ENCODE assay signal across 19 cellular contexts in the genomic region with DNA sequence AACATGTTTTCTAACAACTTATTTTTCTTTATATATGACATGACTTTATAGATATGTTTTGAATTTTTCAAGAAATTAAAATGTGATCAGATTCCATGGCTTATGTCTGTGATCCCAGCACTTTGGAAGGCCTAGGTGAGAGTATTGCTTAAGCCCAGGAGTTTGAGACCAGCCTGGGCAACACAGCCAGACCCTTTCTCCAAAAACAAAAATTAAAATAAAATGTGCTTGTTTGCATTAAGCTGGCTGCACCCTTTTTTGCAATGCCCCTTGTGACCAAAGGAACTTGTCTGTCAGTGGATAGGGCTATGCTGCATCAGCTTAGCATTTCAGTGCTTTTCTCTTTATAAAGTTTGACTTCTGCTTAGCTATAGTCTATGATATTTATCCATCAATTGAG. TPM values are rescaled to one million over a fixed set of nuclear protein-coding genes. Genes with fewer than 3 reads are reported as not detected.
A peak's percentile ranks its signal among the peaks of the same experiment; 100 is the strongest.
DNase-seq lines count a peak whose midpoint lies in the region; ATAC-seq, FAIRE-seq and TF ChIP-seq lines count a peak whose summit lies in the region.
"Had no signal": no experiment of that assay in that cellular context is flagged by ENCODE, and none has a peak within 500 bp of the region (broad histone marks: within the 10 kb centered on the region; RNA-seq: fewer than 3 reads in every experiment).

No MANE protein-coding gene starts in this region.

- H2AFZ ChIP-seq in GM12878 (ENCODE audit: control insufficient read depth, low read depth, low read length), result no peak overlapping the region

- no peak for FAIRE-seq in GM12878 (lab: Jason Lieb, UNC)
- FAIRE-seq: A204.1 had no signal

- CTCF ChIA-PET in activated CD4-positive, alpha-beta T cell treated with anti-CD3 and anti-CD28 coated beads for 36 hours (lab: Charles Lee), result interaction anchor here (1.5 to 1.8 kb wide), 3 partner anchors 11 to 72 kb away, joined by 4 to 5 read pairs (median 5); partner anchors contain the start of genes EEF1B2 and NDUFS1
- CTCF ChIA-PET in GM12878 (lab: Yijun Ruan, JAX) (interaction anchor here (1.0 to 1.7 kb wide), 2 partner anchors 9 to 24 kb away, joined by 3 to 6 read pairs; no protein-coding TSS in a partner anchor), Caco-2 (lab: Charles Lee) (interaction anchor here (0.7 kb wide), 1 partner anchor 60 kb away, joined by 8 read pairs; no protein-coding TSS in a partner anchor)

- peak overlapping the region; percentile 19 for H3K27ac Mint-ChIP-seq in activated CD4-positive, alpha-beta T cell treated with anti-CD3 and anti-CD28 coated beads for 36 hours
- H3K27ac Mint-ChIP-seq in neural crest cell (ENCODE audit: unreplicated experiment) (no peak overlapping the region), Caco-2 (ENCODE audit: unreplicated experiment) (no peak overlapping the region)
- H3K27ac Mint-ChIP-seq: activated T-helper 2 cell treated with anti-CD3 and anti-CD28 coated beads, Interferon-gamma antibody, Interleukin-2, Interleukin-4, amounts not matched to agents 10 μg/mL and 5 μg/mL and 100 μg/mL, durations not matched to agents 14 hours and 24 hours and 36 hours; T-helper 1 cell treated with Interleukin-12 subunit alpha and Interleukin-12 subunit beta and Interleukin-4 antibody, amounts not matched to agents 30 μg/mL and 1 μg/mL, for 36 hours had no signal

- H3K79me2 ChIP-seq in GM12878 (ENCODE audit: control insufficient read depth, insufficient read depth, low read length), result peaks cover 46% of the 10 kb centered on the region

- BruUV-seq in GM12878 (replicated peaks; lab: Mats Ljungman, UMichigan) (no TSS peak), Caco-2 (replicated peaks; lab: Mats Ljungman, UMichigan) (no TSS peak)

- H3K27ac ChIP-seq in HUES48 (ENCODE audit: low read depth, low read length), result no peak overlapping the region
- no peak overlapping the region for H3K27ac ChIP-seq in GM12878 (ENCODE audit: control insufficient read depth, insufficient read depth)
- H3K27ac ChIP-seq: C4-2B, lower lobe of right lung had no signal

- H3K27me3 ChIP-seq in HUES48 (ENCODE audit: control insufficient read depth, insufficient read depth, low read length), result no peaks in the 10 kb centered on the region
- no peaks in the 10 kb centered on the region for H3K27me3 ChIP-seq in GM12878 (replicated peaks in 1 of 2; ENCODE audit: control insufficient read depth in 2 of 2, insufficient read depth in 2 of 2, low read length in 1 of 2)
- H3K27me3 ChIP-seq in Caco-2 (replicated peaks; ENCODE audit: control insufficient read depth, insufficient read depth, low read length), result no peaks in the 10 kb centered on the region

- H3K36me3 ChIP-seq in HUES48 (ENCODE audit: control insufficient read depth, insufficient read depth, low read length) (peaks cover 19% of the 10 kb centered on the region), GM12878 (ENCODE audit: control insufficient read depth in 2 of 2, insufficient read depth in 2 of 2, low read length in 1 of 2) (no peaks in the 10 kb centered on the region), Caco-2 (ENCODE audit: control insufficient read depth, insufficient read depth, low read length) (no peaks in the 10 kb centered on the region)

- no peak for TF ChIP-seq POLR2A in GM12878 (IDR thresholded peaks at IDR 0.05; ENCODE audit: low read depth, low read length)

- H3K4me1 ChIP-seq in HUES48 (ENCODE audit: control insufficient read depth, insufficient read depth, low read length) (no peaks in the 10 kb centered on the region), GM12878 (ENCODE audit: control insufficient read depth, insufficient read depth, low read length) (no peaks in the 10 kb centered on the region; the same call in 1 of the 2 replicates), Caco-2 (no peaks in the 10 kb centered on the region)

- TF ChIP-seq RAD21 in GM12878 (IDR thresholded peaks at IDR 0.05; ENCODE audit: insufficient read depth, low read depth, low read length), result no peak

- H3K4me3 Mint-ChIP-seq in activated CD4-positive, alpha-beta T cell treated with anti-CD3 and anti-CD28 coated beads for 36 hours, result no peak overlapping the region
- H3K4me3 Mint-ChIP-seq in neural crest cell (peak overlapping the region; percentile 66), Caco-2 (ENCODE audit: unreplicated experiment) (no peak overlapping the region)
- H3K4me3 Mint-ChIP-seq: T-helper 1 cell treated with Interleukin-12 subunit alpha and Interleukin-12 subunit beta and Interleukin-4 antibody, amounts not matched to agents 30 μg/mL and 1 μg/mL, for 36 hours had no signal

- DNase-seq in activated CD4-positive, alpha-beta T cell treated with anti-CD3 and anti-CD28 coated beads for 36 hours, result no peak
- DNase-seq in activated CD4-positive, alpha-beta T cell treated with anti-CD3 and anti-CD28 coated beads for 1 hour, result no peak
- DNase-seq in GM12878 (ENCODE audit: low read depth, low spot score) (no peak), neural crest cell (ENCODE audit: low read depth, low spot score) (no peak), Caco-2 (no peak), posterior vena cava (ENCODE audit: low spot score) (no peak)
- DNase-seq: activated CD4-positive, CD25-positive, alpha-beta regulatory T cell; caudate nucleus; GOT3; KG1; lower lobe of right lung; NCI-H1105; SHP77 treated with DMSO at 0.1 percent for 48 hours had no signal

- H3K36me3 Mint-ChIP-seq in activated CD4-positive, alpha-beta T cell treated with anti-CD3 and anti-CD28 coated beads for 36 hours (ENCODE audit: low read depth), result peaks cover 6% of the 10 kb centered on the region
- H3K36me3 Mint-ChIP-seq in neural crest cell (ENCODE audit: low read depth) (peaks cover 3% of the 10 kb centered on the region), Caco-2 (ENCODE audit: insufficient read depth, unreplicated experiment) (peaks cover 7% of the 10 kb centered on the region)

- intact Hi-C loops in activated CD4-positive, alpha-beta T cell treated with anti-CD3 and anti-CD28 coated beads for 36 hours (cut with DNase I, micrococcal nuclease), result loop anchor here (5.0 to 10.0 kb wide), 3 partner anchors 56 to 1537 kb away; partner anchors contain the start of gene METTL21A (in 1 of the 2)
- intact Hi-C loops in GM12878 (cut with micrococcal nuclease; ENCODE audit: unreplicated experiment), result no loop called here
- intact Hi-C loops in Caco-2 (cut with micrococcal nuclease; ENCODE audit: unreplicated experiment), result no loop called here
- intact Hi-C loops in posterior vena cava (cut with DNase I), result no loop called here

- RAD21 ChIA-PET in GM12878 (lab: Charles Lee; ENCODE audit: unreplicated experiment), result no interaction called here

- TF ChIP-seq EP300 in GM12878 (IDR thresholded peaks at IDR 0.05; ENCODE audit: borderline replicate concordance in 1 of 2, control insufficient read depth in 1 of 2, low read depth in 2 of 2, low read length in 2 of 2), result no peak

- H3K9ac ChIP-seq in HUES48 (ENCODE audit: low read depth, low read length), result no peak overlapping the region
- H3K9ac ChIP-seq in GM12878 (ENCODE audit: control insufficient read depth, insufficient read depth, low read length), result no peak overlapping the region

- peak overlapping the region; percentile 12; the same call in 1 of the 2 replicates for H3K4me3 ChIP-seq in HUES48 (ENCODE audit: low read depth, low read length)
- 0 out of 2 replicates have a peak overlapping the region, but pooled peaks have one; percentile 41 for H3K4me3 ChIP-seq in GM12878
- no peak overlapping the region for H3K4me3 ChIP-seq in Caco-2 (ENCODE audit: low read depth, low read length)
- H3K4me3 ChIP-seq: lower lobe of right lung had no signal

- H3K9me3 ChIP-seq in HUES48 (ENCODE audit: control insufficient read depth, insufficient read depth, low read length) (0 out of 2 replicates have a peak, but pooled peaks cover 2% of the 10 kb centered on the region), GM12878 (replicated peaks; ENCODE audit: control insufficient read depth, insufficient read depth, low read length) (no peaks in the 10 kb centered on the region), Caco-2 (no peaks in the 10 kb centered on the region)
- H3K9me3 ChIP-seq: lower lobe of right lung had no signal

- in situ Hi-C loops in GM12878 (cut with MboI), result no loop called here

- no peak for ATAC-seq in activated CD4-positive, alpha-beta T cell treated with anti-CD3 and anti-CD28 coated beads for 36 hours
- no peak for ATAC-seq in GM12878
- ATAC-seq in GM21825 (IDR thresholded peaks at IDR 0.05; ENCODE audit: unreplicated experiment), result no peak
- ATAC-seq: lower lobe of right lung had no signal

- no peaks in the 10 kb centered on the region for H4K20me1 ChIP-seq in GM12878 (ENCODE audit: control insufficient read depth, insufficient read depth)

- SMC1A ChIA-PET in GM12878 (lab: Charles Lee; ENCODE audit: uncharacterized antibody, unreplicated experiment), result interaction anchor here (0.8 to 3.7 kb wide), 7 partner anchors 9 to 184 kb away, joined by 3 to 20 read pairs (median 4); partner anchors contain the start of genes EEF1B2 and NDUFS1

- no peaks in the 10 kb centered on the region for H3K27me3 Mint-ChIP-seq in activated CD4-positive, alpha-beta T cell treated with anti-CD3 and anti-CD28 coated beads for 36 hours
- H3K27me3 Mint-ChIP-seq in neural crest cell (ENCODE audit: low read depth) (no peaks in the 10 kb centered on the region), Caco-2 (ENCODE audit: insufficient read depth, unreplicated experiment) (no peaks in the 10 kb centered on the region)

- peaks cover 22% of the 10 kb centered on the region for H3K4me1 Mint-ChIP-seq in activated CD4-positive, alpha-beta T cell treated with anti-CD3 and anti-CD28 coated beads for 36 hours
- H3K4me1 Mint-ChIP-seq in neural crest cell, result peaks cover 41% of the 10 kb centered on the region
- peaks cover 18% of the 10 kb centered on the region for H3K4me1 Mint-ChIP-seq in Caco-2 (ENCODE audit: low read depth, unreplicated experiment)

- POLR2A ChIA-PET in activated CD4-positive, alpha-beta T cell treated with anti-CD3 and anti-CD28 coated beads for 36 hours (lab: Charles Lee), result no interaction called here
- POLR2A ChIA-PET in GM12878 (lab: Charles Lee) (interaction anchor here (0.6 to 2.9 kb wide), 2 partner anchors 53 to 72 kb away, joined by 3 to 14 read pairs; partner anchors contain the start of genes EEF1B2 and NDUFS1), Caco-2 (lab: Charles Lee) (no interaction called here)

- no peaks in the 10 kb centered on the region for H3K9me3 Mint-ChIP-seq in activated CD4-positive, alpha-beta T cell treated with anti-CD3 and anti-CD28 coated beads for 36 hours (ENCODE audit: low read depth)
- H3K9me3 Mint-ChIP-seq in neural crest cell, result no peaks in the 10 kb centered on the region
- no peaks in the 10 kb centered on the region for H3K9me3 Mint-ChIP-seq in Caco-2 (ENCODE audit: unreplicated experiment)
- H3K9me3 Mint-ChIP-seq: activated T-helper 2 cell treated with anti-CD3 and anti-CD28 coated beads, Interferon-gamma antibody, Interleukin-2, Interleukin-4, amounts not matched to agents 10 μg/mL and 5 μg/mL and 100 μg/mL, durations not matched to agents 14 hours and 24 hours and 36 hours; T-helper 1 cell treated with Interleukin-12 subunit alpha and Interleukin-12 subunit beta and Interleukin-4 antibody, amounts not matched to agents 30 μg/mL and 1 μg/mL, for 36 hours had no signal

- TF ChIP-seq CTCF in GM12878 (IDR thresholded peaks at IDR 0.05 in 2 of 3, conservative IDR thresholded peaks at IDR 0.05 in 1 of 3; ENCODE audit: control insufficient read depth in 2 of 3, extremely low read depth in 1 of 3, insufficient read depth in 1 of 3, low read depth in 3 of 3, low read length in 3 of 3) (no peak), neural crest cell (conservative IDR thresholded peaks at IDR 0.05) (no peak), Caco-2 (IDR thresholded peaks at IDR 0.05; ENCODE audit: insufficient read depth in 1 of 2, low read depth in 1 of 2, low read length in 1 of 2, severe bottlenecking in 1 of 2, unreplicated experiment in 1 of 2) (no peak)

- no peak overlapping the region for H3K4me2 ChIP-seq in GM12878 (ENCODE audit: control insufficient read depth, insufficient read depth)

RNA-seq across cellular contexts. Expression of gene INO80D, which starts 2.3 kb away (rescaled TPM):
- 10 to 100 TPM; 17.6 to 18.9 TPM for total RNA-seq in activated CD4-positive, alpha-beta T cell treated with anti-CD3 and anti-CD28 coated beads for 36 hours
- total RNA-seq in GM12878 (2013; cell fraction: nucleolus; rRNA removed), result 44.6 and 48.4 TPM in 2 replicates
- total RNA-seq in GM12878 (2014; rRNA removed), result 6.3 and 7.9 TPM in 2 replicates
- 6.5 and 7.2 TPM in 2 replicates for total RNA-seq in GM12878 (2014; rRNA removed; fragmentation: Illumina TruSeq; extraction: Trizol)
- 15.3 and 16.3 TPM in 2 replicates for total RNA-seq in GM12878 (2021)
- 2.3 TPM for polyA plus RNA-seq in GM12878 (2011; ENCODE audit: low read depth)
- 8.1 and 10.5 TPM in 2 replicates for polyA plus RNA-seq in GM12878 (2011; rRNA removed)
- polyA plus RNA-seq in GM12878 (2011; cell fraction: cytosol; rRNA removed), result 4.8 and 5.4 TPM in 2 replicates
- polyA plus RNA-seq in GM12878 (2011; cell fraction: nucleus; rRNA removed), result 10.1 and 10.6 TPM in 2 replicates
- polyA plus RNA-seq in GM12878 (2012), result 3.3 and 4.1 TPM in 2 replicates
- 3.9 and 4.9 TPM in 2 replicates for polyA plus RNA-seq in GM12878 (2014; fragmentation: Illumina TruSeq; extraction: Trizol)
- polyA plus RNA-seq in GM12878 (2014; fragmentation: Nextera tagmentation; extraction: Ambion mirVana), result 1 to 10 TPM in 1 of 2 experiments, under 1 TPM in 1; 0.73 to 1.9 TPM
- polyA plus RNA-seq in GM12878 (2014; rRNA removed), result 3.1 and 3.2 TPM in 2 replicates
- 1 to 10 TPM; 4.5 to 4.8 TPM for polyA plus RNA-seq in GM12878 (2016; fragmentation: Nextera tagmentation; extraction: Ambion mirVana)
- 45.5 and 48.5 TPM in 2 replicates for polyA minus RNA-seq in GM12878 (2011; rRNA and poly(A)+ RNA removed)
- polyA minus RNA-seq in GM12878 (2011; cell fraction: cytosol; rRNA and poly(A)+ RNA removed), result 12.4 and 15.3 TPM in 2 replicates
- polyA minus RNA-seq in GM12878 (2011; cell fraction: nucleus; rRNA and poly(A)+ RNA removed), result 15.7 and 21.5 TPM in 2 replicates
- 18.1 and 18.8 TPM in 2 replicates for total RNA-seq in neural crest cell
- 19.8 and 21.8 TPM in 2 replicates for total RNA-seq in Caco-2 (2022)
- total RNA-seq in posterior vena cava, result 10 to 100 TPM; 21.4 to 25.2 TPM

Comparison
In these comparisons a context has a peak if more than half of its experiments do, and no peak if none do; other contexts are left out.
1. intact Hi-C loops: an anchor here in activated CD4-positive, alpha-beta T cell treated with anti-CD3 and anti-CD28 coated beads for 36 hours (5.0 to 10.0 kb wide); none called in GM12878, Caco-2 and posterior vena cava.